ENCODE assay signal across 8 cellular contexts in the genomic region with DNA sequence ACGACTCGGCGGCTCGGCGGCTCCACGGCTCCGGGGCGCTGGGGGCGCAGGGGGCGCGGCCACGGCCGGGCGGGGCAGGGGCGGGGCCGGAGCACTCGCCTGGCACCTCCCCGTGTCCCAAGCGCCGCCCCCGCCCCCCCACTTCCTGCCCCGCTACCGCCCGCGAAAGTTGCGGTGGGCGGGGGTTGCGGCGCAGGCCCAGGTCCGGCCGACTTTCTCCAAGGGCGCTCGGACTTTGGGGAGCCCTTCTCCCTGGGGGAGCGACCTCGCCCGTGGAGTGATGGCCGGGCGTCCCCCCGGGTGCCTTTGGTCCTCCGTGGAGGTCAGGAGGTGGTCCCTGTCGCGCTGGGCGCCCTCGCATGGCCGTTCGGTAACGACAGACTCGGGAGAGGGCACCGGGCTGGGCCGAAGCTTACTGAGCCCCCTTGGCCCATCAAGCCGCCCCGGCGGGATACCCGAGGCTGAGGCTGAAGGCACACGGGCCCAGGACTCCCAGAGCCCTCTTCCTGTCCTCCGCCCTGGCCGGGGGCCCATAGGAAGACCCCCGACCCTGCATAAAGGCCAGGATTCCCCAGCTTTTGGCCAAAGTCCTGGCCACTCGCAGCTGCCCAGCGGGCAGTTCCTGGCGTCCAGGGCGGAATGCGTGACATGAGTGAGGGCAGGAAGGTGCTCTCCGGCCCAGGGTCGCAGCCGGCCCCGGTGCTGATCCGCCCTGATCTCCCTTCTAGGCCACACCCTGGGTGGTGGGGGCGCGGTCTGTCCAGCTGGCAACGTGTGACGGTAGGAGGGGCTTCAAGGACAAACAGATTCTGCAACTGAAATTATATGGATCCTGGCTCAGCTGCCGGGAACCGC. TPM values are rescaled to one million over a fixed set of nuclear protein-coding genes. Genes with fewer than 3 reads are reported as not detected.
A peak's percentile ranks its signal among the peaks of the same experiment; 100 is the strongest.
DNase-seq lines count a peak whose midpoint lies in the region; FAIRE-seq and TF ChIP-seq lines count a peak whose summit lies in the region.

No MANE protein-coding gene starts in this region.

- peak; percentile 72 for DNase-seq in ELF-1 (ENCODE audit: low read depth, low spot score)
- peak; percentile 87 for DNase-seq in HCEC 1CT
- DNase-seq in MV-4-11 (lab: John Stamatoyannopoulos, UW): peak; percentile 74
- DNase-seq in SKM-1 (lab: John Stamatoyannopoulos, UW; ENCODE audit: unreplicated experiment): peak; percentile 27
- DNase-seq in cardiac muscle cell (ENCODE audit: low read depth in 1 of 2, low spot score in 1 of 2): peak; percentile 80 to 92
- peak; percentile 66 for DNase-seq in progenitor cell of endocrine pancreas (ENCODE audit: low spot score, unreplicated experiment)
- peak; percentile 87 for DNase-seq in urothelium cell line (ENCODE audit: low spot score)

- no peaks in the 10 kb centered on the region for H3K9me3 ChIP-seq in cardiac muscle cell (ENCODE audit: low read depth)

- H3K4me1 ChIP-seq in cardiac muscle cell (ENCODE audit: low read depth): peaks cover 5% of the 10 kb centered on the region

- no peak overlapping the region for H3K27ac Mint-ChIP-seq in activated naive CD8-positive, alpha-beta T cell
- H3K27ac Mint-ChIP-seq in progenitor cell of endocrine pancreas: peak overlapping the region; percentile 24

- no peaks in the 10 kb centered on the region for H3K27me3 ChIP-seq in cardiac muscle cell

- FAIRE-seq in urothelium cell line (lab: Jason Lieb, UNC): peak; percentile 85

- H3K36me3 ChIP-seq in cardiac muscle cell: no peaks in the 10 kb centered on the region

- H3K4me1 Mint-ChIP-seq in activated naive CD8-positive, alpha-beta T cell (ENCODE audit: low read depth): peaks cover 5% of the 10 kb centered on the region
- peaks cover 20% of the 10 kb centered on the region for H3K4me1 Mint-ChIP-seq in progenitor cell of endocrine pancreas (ENCODE audit: low read depth)

- no peaks in the 10 kb centered on the region for H3K9me3 Mint-ChIP-seq in activated naive CD8-positive, alpha-beta T cell (ENCODE audit: low read depth)
- H3K9me3 Mint-ChIP-seq in progenitor cell of endocrine pancreas (ENCODE audit: low read depth): no peaks in the 10 kb centered on the region

- H3K4me3 Mint-ChIP-seq in activated naive CD8-positive, alpha-beta T cell: peak overlapping the region; percentile 66
- H3K4me3 Mint-ChIP-seq in progenitor cell of endocrine pancreas (ENCODE audit: low read depth): peak overlapping the region; percentile 70

- H3K36me3 Mint-ChIP-seq in activated naive CD8-positive, alpha-beta T cell: no peaks in the 10 kb centered on the region
- no peaks in the 10 kb centered on the region for H3K36me3 Mint-ChIP-seq in progenitor cell of endocrine pancreas (ENCODE audit: insufficient read depth)

- no peaks in the 10 kb centered on the region for H3K27me3 Mint-ChIP-seq in activated naive CD8-positive, alpha-beta T cell
- no peaks in the 10 kb centered on the region for H3K27me3 Mint-ChIP-seq in progenitor cell of endocrine pancreas

- H3K4me3 ChIP-seq in cardiac muscle cell: peak overlapping the region; percentile 91

- TF ChIP-seq CTCF in cardiac muscle cell (IDR thresholded peaks at IDR 0.05; ENCODE audit: low read depth, low read length) (peak; percentile 48), progenitor cell of endocrine pancreas (IDR thresholded peaks at IDR 0.05; ENCODE audit: unreplicated experiment) (peak; percentile 47)

- H3K27ac ChIP-seq in cardiac muscle cell: no peak overlapping the region

RNA-seq across cellular contexts. Expression of gene VAV2, which starts 0.9 kb away (rescaled TPM):
- total RNA-seq in cardiac muscle cell (6.7 and 10.8 TPM in 2 replicates), progenitor cell of endocrine pancreas (80.6 and 82.8 TPM in 2 replicates)
- polyA plus RNA-seq in cardiac muscle cell: 15.3 and 18.3 TPM in 2 replicates

RNA-seq across cellular contexts. Expression of gene BRD3OS, which starts 32.3 kb away (rescaled TPM):
- total RNA-seq in cardiac muscle cell (18.6 and 26.8 TPM in 2 replicates), progenitor cell of endocrine pancreas (21.8 and 28.0 TPM in 2 replicates)
- polyA plus RNA-seq in cardiac muscle cell: 32.3 and 40.4 TPM in 2 replicates

Comparison
In these comparisons a context has a peak if more than half of its experiments do, and no peak if none do; other contexts are left out.
1. DNase-seq: peak in every context shown above with its lines; median percentile 87 in HCEC 1CT; 87 in urothelium cell line; 86 in cardiac muscle cell; 74 in MV-4-11; 72 in ELF-1; 66 in progenitor cell of endocrine pancreas; 27 in SKM-1.